Comparison of ENCODE assay signal across 9 cellular contexts in the genomic region with DNA sequence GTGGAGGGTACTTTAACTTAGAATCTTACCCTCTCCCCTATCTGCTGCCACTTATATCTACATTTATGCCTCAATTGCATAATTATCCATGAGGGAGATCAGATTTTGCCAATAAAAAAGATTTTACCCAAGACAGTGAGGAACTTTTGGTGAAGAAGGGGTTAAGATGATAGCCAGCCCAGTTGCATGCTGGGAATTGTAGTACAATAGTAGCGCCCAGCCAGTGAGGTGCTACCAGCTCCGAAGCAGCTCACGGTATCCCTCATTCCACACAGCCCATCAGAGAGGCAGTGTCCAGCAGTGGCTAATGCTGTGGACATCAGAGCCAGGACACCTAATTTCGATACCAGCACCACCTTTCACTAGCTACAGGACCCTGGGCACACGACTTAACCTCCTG. TPM values are rescaled to one million over a fixed set of nuclear protein-coding genes. Genes with fewer than 3 reads are reported as not detected.
A peak's percentile ranks its signal among the peaks of the same experiment; 100 is the strongest.
DNase-seq lines count a peak whose midpoint lies in the region; ATAC-seq and TF ChIP-seq lines count a peak whose summit lies in the region.
"Had no signal": no experiment of that assay in that cellular context is flagged by ENCODE, and none has a peak within 500 bp of the region (broad histone marks: within the 10 kb centered on the region; RNA-seq: fewer than 3 reads in every experiment).

No MANE protein-coding gene starts in this region.

- no peak for TF ChIP-seq CTCF in CD8-positive, alpha-beta T cell (IDR thresholded peaks at IDR 0.05)
- TF ChIP-seq CTCF in choroid plexus epithelial cell (conservative IDR thresholded peaks at IDR 0.05; ENCODE audit: low read depth, low read length) (no peak), mucosa of descending colon (IDR thresholded peaks at IDR 0.05) (no peak)

- no peak overlapping the region for H3K4me3 ChIP-seq in CD8-positive, alpha-beta T cell (ENCODE audit: low read depth, low read length)
- peak overlapping the region; percentile 35 for H3K4me3 ChIP-seq in choroid plexus epithelial cell (ENCODE audit: low read depth, low read length)
- H3K4me3 ChIP-seq in mucosa of descending colon, result no peak overlapping the region

- H3K27me3 ChIP-seq in CD8-positive, alpha-beta T cell (ENCODE audit: insufficient read depth, low read length), result no peaks in the 10 kb centered on the region

- no peak overlapping the region for H3K27ac ChIP-seq in CD8-positive, alpha-beta T cell (ENCODE audit: low read depth, low read length)

- ATAC-seq in CD8-positive, alpha-beta T cell, result no peak
- ATAC-seq in mucosa of descending colon, result peak; percentile 57

- peaks cover 19% of the 10 kb centered on the region for H3K27me3 Mint-ChIP-seq in CD8-positive, alpha-beta T cell (ENCODE audit: low read depth)

- no peaks in the 10 kb centered on the region for H3K4me1 ChIP-seq in CD8-positive, alpha-beta T cell (ENCODE audit: insufficient read depth, low read length)
- peaks cover 20% of the 10 kb centered on the region for H3K4me1 ChIP-seq in mucosa of descending colon (ENCODE audit: low read depth)

- no peaks in the 10 kb centered on the region for H3K36me3 ChIP-seq in CD8-positive, alpha-beta T cell (ENCODE audit: insufficient read depth, low read length)
- no peaks in the 10 kb centered on the region for H3K36me3 ChIP-seq in mucosa of descending colon (ENCODE audit: low read depth)

- TF ChIP-seq EP300 in Ishikawa (IDR thresholded peaks at IDR 0.05; ENCODE audit: borderline replicate concordance), result no peak

- TF ChIP-seq RAD21 in Ishikawa (IDR thresholded peaks at IDR 0.05; ENCODE audit: low read depth), result no peak

- POLR2A ChIA-PET in CD8-positive, alpha-beta T cell (lab: Charles Lee), result interaction anchor here (0.7 kb wide), 1 partner anchor 8 kb away, joined by 3 read pairs; no protein-coding TSS in a partner anchor

- peaks cover 8% of the 10 kb centered on the region for H3K4me1 Mint-ChIP-seq in CD8-positive, alpha-beta T cell (ENCODE audit: low read depth)

- no peaks in the 10 kb centered on the region for H3K9me3 Mint-ChIP-seq in CD8-positive, alpha-beta T cell
- H3K9me3 Mint-ChIP-seq: stimulated activated naive CD8-positive, alpha-beta T cell treated with anti-CD3 and anti-CD28 coated beads, Interleukin-15, Interleukin-2, amounts not matched to agents 100 ng/mL and 50 ng/mL, for 24 hours had no signal

- H3K4me3 Mint-ChIP-seq in CD8-positive, alpha-beta T cell, result peak overlapping the region; percentile 60
- H3K4me3 Mint-ChIP-seq: stimulated activated naive CD8-positive, alpha-beta T cell treated with anti-CD3 and anti-CD28 coated beads, Interleukin-15, Interleukin-2, amounts not matched to agents 100 ng/mL and 50 ng/mL, for 24 hours had no signal

- DNase-seq in CD8-positive, alpha-beta T cell, result no peak
- DNase-seq in choroid plexus epithelial cell (ENCODE audit: low read depth) (peak; percentile 58), mucosa of descending colon (peak in 1 of 3 donors; percentile 56), CD1c-positive myeloid dendritic cell (ENCODE audit: extremely low spot score) (no peak), NCI-H2107 treated with DMSO at 0.1 percent for 48 hours (lab: John Stamatoyannopoulos, UW; ENCODE audit: unreplicated experiment) (no peak), activated gamma-delta T cell treated with Interleukin-2 at 50 U/mL for 16 hours (no peak)
- no peak for DNase-seq in effector CD8-positive, alpha-beta T cell (lab: John Stamatoyannopoulos, UW)

- intact Hi-C loops in CD8-positive, alpha-beta T cell (cut with DNase I, micrococcal nuclease), result no loop called here
- intact Hi-C loops in mucosa of descending colon (cut with DNase I, micrococcal nuclease), result no loop called here

- H3K27ac Mint-ChIP-seq in CD8-positive, alpha-beta T cell, result no peak overlapping the region
- H3K27ac Mint-ChIP-seq: stimulated activated naive CD8-positive, alpha-beta T cell treated with anti-CD3 and anti-CD28 coated beads, Interleukin-15, Interleukin-2, amounts not matched to agents 100 ng/mL and 50 ng/mL, for 24 hours had no signal

- CTCF ChIA-PET in CD8-positive, alpha-beta T cell (lab: Charles Lee), result no interaction called here

- no peaks in the 10 kb centered on the region for H3K9me3 ChIP-seq in CD8-positive, alpha-beta T cell (ENCODE audit: low read length)
- H3K9me3 ChIP-seq in mucosa of descending colon, result no peaks in the 10 kb centered on the region

- H3K36me3 Mint-ChIP-seq in CD8-positive, alpha-beta T cell, result no peaks in the 10 kb centered on the region

TF ChIP-seq in Ishikawa, 13 proteins besides CTCF, POLR2A, EP300 and RAD21:
- no peak for TF ChIP-seq NFIC (IDR thresholded peaks at IDR 0.05)
- TF ChIP-seq, protein P1, sequence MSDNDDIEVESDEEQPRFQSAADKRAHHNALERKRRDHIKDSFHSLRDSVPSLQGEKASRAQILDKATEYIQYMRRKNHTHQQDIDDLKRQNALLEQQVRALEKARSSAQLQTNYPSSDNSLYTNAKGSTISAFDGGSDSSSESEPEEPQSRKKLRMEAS (IDR thresholded peaks at IDR 0.05), result peak; percentile 36; the same call in 1 of the 2 replicates
- TF ChIP-seq CREB1 (IDR thresholded peaks at IDR 0.05; ENCODE audit: low read depth), result no peak
- TF ChIP-seq TAF1 (IDR thresholded peaks at IDR 0.05; ENCODE audit: low read depth), result no peak
- TF ChIP-seq YY1 (IDR thresholded peaks at IDR 0.05; ENCODE audit: low read depth), result peak; percentile 50; the same call in 1 of the 2 replicates

RNA-seq across cellular contexts. Expression of a gene that starts 5.9 kb away (rescaled TPM):
- total RNA-seq in CD8-positive, alpha-beta T cell, result not detected
- 1 to 10 TPM in 2 of 3 donors, under 1 TPM in 1; 0.69 to 6.3 (median 1.3) TPM for total RNA-seq in mucosa of descending colon

RNA-seq across cellular contexts. Expression of a gene that starts 49.4 kb away (rescaled TPM):
- total RNA-seq in CD8-positive, alpha-beta T cell, result 1 to 10 TPM; 6.2 to 7.0 TPM
- 10 to 100 TPM; 11.4 to 16.8 (median 15.3) TPM for total RNA-seq in mucosa of descending colon
